In genomic region chr3:173342679-173343078, GRCh38 we compare ENCODE assay signal across 34 cellular contexts.
"Had no signal": no experiment of that assay in that cellular context is flagged by ENCODE, and none has a peak within 500 bp of the region (broad histone marks: within the 10 kb centered on the region; RNA-seq: fewer than 3 reads in every experiment).

No MANE protein-coding gene starts in this region.

- H3K27ac ChIP-seq: KMS-11 had no signal

- H3K9ac ChIP-seq: KMS-11 had no signal

- H3K36me3 ChIP-seq: MG63 had no signal

- H3K27me3 ChIP-seq: MG63 had no signal

- H3K4me2 ChIP-seq: KMS-11 had no signal

- H3K9me3 ChIP-seq: MG63 had no signal

- DNase-seq: Karpas-422, Kasumi-1, KG1, MG63, MM.1S, MV-4-11, NCI-H1048, NCI-H1092, NCI-H1092 treated with DMSO at 0.1 percent for 48 hours, NCI-H1105, NCI-H1105 treated with DMSO at 0.1 percent for 48 hours, NCI-H1417 treated with DMSO at 0.1 percent for 48 hours, NCI-H1436, NCI-H1436 treated with DMSO at 0.1 percent for 48 hours, NCI-H146, NCI-H1694, NCI-H1694 treated with DMSO at 0.1 percent for 48 hours, NCI-H187, NCI-H187 treated with DMSO at 0.1 percent for 48 hours, NCI-H1930, NCI-H2029, NCI-H2029 treated with DMSO at 0.1 percent for 48 hours, NCI-H2081, NCI-H2081 treated with DMSO at 0.1 percent for 48 hours, NCI-H2107, NCI-H2171, NCI-H2171 treated with DMSO at 0.1 percent for 48 hours, NCI-H2227 treated with DMSO at 0.1 percent for 48 hours, NCI-H226, NCI-H345, NCI-H446, NCI-H446 treated with DMSO at 0.1 percent for 48 hours, NCI-H510A had no signal

- H3K4me3 ChIP-seq: MG63 had no signal
